ENCODE assay signal across 19 cellular contexts in the genomic region with DNA sequence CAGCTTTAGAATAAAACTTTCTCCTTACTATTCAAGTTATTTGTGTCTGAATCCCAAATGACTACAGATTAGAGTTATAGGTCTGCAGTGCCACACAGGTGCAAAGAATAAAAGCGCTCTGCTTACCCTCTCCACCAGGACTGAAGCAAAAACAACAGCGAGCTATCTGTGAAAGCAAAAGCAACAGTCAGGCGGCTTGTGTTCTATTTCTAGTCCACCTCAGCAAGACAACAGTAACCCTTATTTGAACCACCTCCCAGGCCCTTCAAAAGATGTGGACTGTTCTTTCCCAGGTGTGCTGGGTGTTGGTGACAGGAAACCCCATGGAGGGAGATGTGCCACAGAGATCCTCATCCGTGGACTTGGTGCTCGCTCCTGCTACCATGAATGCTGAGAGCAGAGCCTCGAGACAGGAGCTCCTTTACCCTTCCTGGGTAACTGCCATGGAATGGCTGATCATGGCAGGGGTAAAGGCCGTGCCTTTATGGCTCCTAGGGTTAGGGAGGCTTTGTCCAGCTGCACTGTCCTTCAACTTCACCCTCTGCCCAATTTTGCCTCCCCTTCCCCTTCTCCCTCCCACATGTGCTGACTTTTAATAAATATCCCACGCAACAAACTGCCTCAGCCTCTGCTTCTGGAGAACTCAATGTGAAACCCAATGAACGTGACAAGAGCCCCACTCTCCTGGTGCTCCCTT.
DNase-seq lines count a peak whose midpoint lies in the region; ATAC-seq and TF ChIP-seq lines count a peak whose summit lies in the region.
"Had no signal": no experiment of that assay in that cellular context is flagged by ENCODE, and none has a peak within 500 bp of the region (broad histone marks: within the 10 kb centered on the region; RNA-seq: fewer than 3 reads in every experiment).

No MANE protein-coding gene starts in this region.

- no peak overlapping the region for H3K4me2 ChIP-seq in neuronal stem cell (ENCODE audit: insufficient read depth, low read length, poor library complexity, severe bottlenecking)

- H3K4me1 ChIP-seq in neuronal stem cell (ENCODE audit: control insufficient read depth in 2 of 2, insufficient read depth in 1 of 2, low read depth in 1 of 2, low read length in 2 of 2) (peaks cover 0 to 16% of the 10 kb centered on the region in 2 donors), ascending aorta (no peaks in the 10 kb centered on the region), lower lobe of right lung (peaks cover 14% of the 10 kb centered on the region)

- intact Hi-C loops in ascending aorta (cut with DNase I) (no loop called here), lower lobe of right lung (cut with DNase I) (no loop called here)

- no CpG with 5 or more reads among the region's 9 CpGs for WGBS in neuronal stem cell (ENCODE audit: extremely low coverage in 2 of 2, insufficient read length in 2 of 2, insufficient replicate concordance in 1 of 2), 2 donors

- H2BK5ac ChIP-seq in neuronal stem cell (ENCODE audit: low read length) = no peak overlapping the region

- H3K4me1 Mint-ChIP-seq in activated T-cell treated with anti-CD3 and anti-CD28 coated beads, Interleukin-2, amount 50 U/mL, for 24 hours (ENCODE audit: low read depth) = peaks cover 55% of the 10 kb centered on the region
- peaks cover 58% of the 10 kb centered on the region for H3K4me1 Mint-ChIP-seq in activated T-cell treated with anti-CD3 and anti-CD28 coated beads, Interleukin-2, amount 50 U/mL, for 4 hours (ENCODE audit: low read depth)
- H3K4me1 Mint-ChIP-seq in central memory CD8-positive, alpha-beta T cell = peaks cover 13% of the 10 kb centered on the region
- H3K4me1 Mint-ChIP-seq: immature natural killer cell had no signal

- no peak overlapping the region for H3K4me3 Mint-ChIP-seq in activated T-cell treated with anti-CD3 and anti-CD28 coated beads, Interleukin-2, amount 50 U/mL, for 24 hours
- H3K4me3 Mint-ChIP-seq in activated T-cell treated with anti-CD3 and anti-CD28 coated beads, Interleukin-2, amount 50 U/mL, for 4 hours = no peak overlapping the region
- no peak overlapping the region for H3K4me3 Mint-ChIP-seq in central memory CD8-positive, alpha-beta T cell
- H3K4me3 Mint-ChIP-seq: immature natural killer cell had no signal

- H3K36me3 Mint-ChIP-seq in activated T-cell treated with anti-CD3 and anti-CD28 coated beads, Interleukin-2, amount 50 U/mL, for 24 hours (ENCODE audit: low read depth) = peaks cover 91% of the 10 kb centered on the region
- peaks cover 51% of the 10 kb centered on the region for H3K36me3 Mint-ChIP-seq in activated T-cell treated with anti-CD3 and anti-CD28 coated beads, Interleukin-2, amount 50 U/mL, for 4 hours (ENCODE audit: insufficient read depth)
- H3K36me3 Mint-ChIP-seq in central memory CD8-positive, alpha-beta T cell (ENCODE audit: insufficient read depth) = peaks cover 40% of the 10 kb centered on the region

- TF ChIP-seq CTCF in ascending aorta (IDR thresholded peaks at IDR 0.05) (no peak), lower lobe of right lung (IDR thresholded peaks at IDR 0.05) (no peak)

- H3K18ac ChIP-seq in neuronal stem cell (ENCODE audit: low read length) = peak overlapping the region; percentile 32

- H3K4me3 ChIP-seq in neuronal stem cell (ENCODE audit: low read length in 2 of 2) (no peak overlapping the region), ascending aorta (no peak overlapping the region), lower lobe of right lung (no peak overlapping the region)

- no peak overlapping the region for H3K4ac ChIP-seq in neuronal stem cell (ENCODE audit: low read length)

- H3K9ac ChIP-seq in neuronal stem cell (ENCODE audit: low read depth, low read length, poor library complexity) = no peak overlapping the region

- no peak overlapping the region for H4K8ac ChIP-seq in neuronal stem cell (ENCODE audit: low read depth, low read length)

- no peak overlapping the region for H2AK5ac ChIP-seq in neuronal stem cell (ENCODE audit: low read depth, low read length)

- H3K9me3 Mint-ChIP-seq in activated T-cell treated with anti-CD3 and anti-CD28 coated beads, Interleukin-2, amount 50 U/mL, for 24 hours = no peaks in the 10 kb centered on the region
- H3K9me3 Mint-ChIP-seq in activated T-cell treated with anti-CD3 and anti-CD28 coated beads, Interleukin-2, amount 50 U/mL, for 4 hours = no peaks in the 10 kb centered on the region
- no peaks in the 10 kb centered on the region for H3K9me3 Mint-ChIP-seq in central memory CD8-positive, alpha-beta T cell
- H3K9me3 Mint-ChIP-seq: immature natural killer cell had no signal

- H3K27me3 Mint-ChIP-seq in activated T-cell treated with anti-CD3 and anti-CD28 coated beads, Interleukin-2, amount 50 U/mL, for 24 hours = no peaks in the 10 kb centered on the region
- no peaks in the 10 kb centered on the region for H3K27me3 Mint-ChIP-seq in activated T-cell treated with anti-CD3 and anti-CD28 coated beads, Interleukin-2, amount 50 U/mL, for 4 hours (ENCODE audit: low read depth)
- H3K27me3 Mint-ChIP-seq in central memory CD8-positive, alpha-beta T cell = no peaks in the 10 kb centered on the region

- no peak overlapping the region for H2BK12ac ChIP-seq in neuronal stem cell (ENCODE audit: low read length)

- H3K23ac ChIP-seq in neuronal stem cell (ENCODE audit: low read depth, low read length, poor library complexity) = peak overlapping the region; percentile 37

- H3K27ac Mint-ChIP-seq in activated T-cell treated with anti-CD3 and anti-CD28 coated beads, Interleukin-2, amount 50 U/mL, for 24 hours = peak overlapping the region; percentile 70
- H3K27ac Mint-ChIP-seq in central memory CD8-positive, alpha-beta T cell (ENCODE audit: low read depth) = peak overlapping the region; percentile 13
- H3K27ac Mint-ChIP-seq: immature natural killer cell had no signal

- no peak overlapping the region for H2AFZ ChIP-seq in neuronal stem cell (ENCODE audit: low read length)

- H3K14ac ChIP-seq in neuronal stem cell (ENCODE audit: low read length) = no peak overlapping the region

- peaks cover 0 to 14% of the 10 kb centered on the region in 2 donors for H3K36me3 ChIP-seq in neuronal stem cell (replicated peaks in 1 of 2; ENCODE audit: control insufficient read depth in 2 of 2, insufficient read depth in 2 of 2, low read length in 2 of 2)
- peaks cover 0 to 19% of the 10 kb centered on the region in 2 donors for H3K36me3 ChIP-seq in ascending aorta
- H3K36me3 ChIP-seq in lower lobe of right lung = peaks cover 59% of the 10 kb centered on the region

- no peaks in the 10 kb centered on the region for H3K79me1 ChIP-seq in neuronal stem cell (ENCODE audit: low read depth, low read length)

- H4K91ac ChIP-seq in neuronal stem cell (ENCODE audit: low read depth, low read length, poor library complexity) = no peak overlapping the region

- H3K27ac ChIP-seq in neuronal stem cell (replicated peaks; ENCODE audit: low read length) = no peak overlapping the region
- no peak overlapping the region for H3K27ac ChIP-seq in ascending aorta
- no peak overlapping the region for H3K27ac ChIP-seq in lower lobe of right lung

- no peaks in the 10 kb centered on the region for H3K27me3 ChIP-seq in neuronal stem cell (ENCODE audit: control insufficient read depth in 3 of 3, insufficient read depth in 3 of 3, low read depth in 1 of 3, low read length in 3 of 3)
- no peaks in the 10 kb centered on the region for H3K27me3 ChIP-seq in ascending aorta
- H3K27me3 ChIP-seq in lower lobe of right lung (ENCODE audit: low read depth) = no peaks in the 10 kb centered on the region

- no peak overlapping the region for H2BK15ac ChIP-seq in neuronal stem cell (ENCODE audit: low read length)

- H3K9me3 ChIP-seq in neuronal stem cell (replicated peaks in 1 of 2; ENCODE audit: control insufficient read depth in 2 of 2, insufficient read depth in 1 of 2, low read depth in 1 of 2, low read length in 2 of 2) (no peaks in the 10 kb centered on the region), ascending aorta (no peaks in the 10 kb centered on the region), lower lobe of right lung (no peaks in the 10 kb centered on the region)

- H2BK120ac ChIP-seq in neuronal stem cell (ENCODE audit: low read depth, low read length) = no peak overlapping the region

- no peak for ATAC-seq in activated T-cell treated with anti-CD3 and anti-CD28 coated beads, Interleukin-2, amount 50 U/mL, for 4 hours
- no peak for ATAC-seq in central memory CD8-positive, alpha-beta T cell (replicated peaks; ENCODE audit: extremely low read depth, poor library complexity, severe bottlenecking)
- no peak for ATAC-seq in lower lobe of right lung

- no peak for DNase-seq in activated T-cell treated with anti-CD3 and anti-CD28 coated beads, Interleukin-2, amount 50 U/mL, for 24 hours
- no peak for DNase-seq in activated T-cell treated with anti-CD3 and anti-CD28 coated beads, Interleukin-2, amount 50 U/mL, for 4 hours
- peak; percentile 8 for DNase-seq in NCI-H69 (lab: John Stamatoyannopoulos, UW)
- no peak for DNase-seq in central memory CD8-positive, alpha-beta T cell (ENCODE audit: low spot score in 2 of 2)
- DNase-seq in neuronal stem cell (ENCODE audit: low spot score) = no peak
- no peak for DNase-seq in ascending aorta (ENCODE audit: low spot score in 2 of 2)
- DNase-seq in lower lobe of right lung = no peak
- DNase-seq in NCI-H187 (lab: John Stamatoyannopoulos, UW) = no peak
- DNase-seq: activated CD4-positive, alpha-beta T cell treated with anti-CD3 and anti-CD28 coated beads for 4 hours; activated effector memory CD4-positive, alpha-beta T cell treated with Interleukin-2 at 50 U/mL for 16 hours; dermis blood vessel endothelial cell; GOT3; immature natural killer cell; mammary epithelial cell; NCI-H146; NCI-H446; retina; SIG-M5; T-helper 9 cell had no signal
